9 cellular contexts compared by ENCODE assay signal in the genomic region with DNA sequence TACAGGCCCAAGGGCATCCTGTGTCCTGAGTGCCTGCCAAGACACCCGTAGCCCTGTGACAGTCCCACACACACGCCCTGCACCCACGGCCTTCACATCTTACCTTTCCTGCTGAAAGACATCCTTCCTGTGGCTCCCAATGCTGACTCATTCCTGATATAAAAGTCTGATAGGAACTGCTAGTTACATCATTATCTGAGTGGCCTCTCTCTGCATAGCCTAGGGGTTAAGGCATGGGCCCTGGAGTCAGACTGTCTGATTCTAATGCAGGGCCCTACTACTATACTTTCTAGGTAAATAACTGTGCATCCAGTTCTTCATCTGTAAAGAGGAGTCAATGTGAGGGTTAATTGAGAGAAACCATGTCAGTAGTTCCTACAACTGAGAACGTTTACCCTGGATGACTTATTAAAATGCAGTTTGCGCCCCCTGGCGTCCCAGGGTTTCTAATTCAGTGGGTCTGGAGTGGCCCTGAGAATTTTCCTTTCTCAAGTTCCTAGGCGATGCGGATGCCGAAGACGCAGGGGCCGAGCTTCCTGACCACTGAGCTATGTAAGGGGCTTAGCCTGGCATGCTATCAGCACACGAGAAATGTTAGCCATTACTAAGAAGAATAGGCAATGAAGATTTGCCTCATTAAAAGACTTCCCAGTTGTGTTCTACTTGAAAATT. TPM values are rescaled to one million over a fixed set of nuclear protein-coding genes. Genes with fewer than 3 reads are reported as not detected.
DNase-seq lines count a peak whose midpoint lies in the region; ATAC-seq, FAIRE-seq and TF ChIP-seq lines count a peak whose summit lies in the region.
"Had no signal": no experiment of that assay in that cellular context is flagged by ENCODE, and none has a peak within 500 bp of the region (broad histone marks: within the 10 kb centered on the region; RNA-seq: fewer than 3 reads in every experiment).

No MANE protein-coding gene starts in this region.

- H3K4me3 ChIP-seq in Loucy (ENCODE audit: low read length, poor library complexity, severe bottlenecking) (no peak overlapping the region), pancreas (no peak overlapping the region)

- H4K20me1 ChIP-seq in Loucy (ENCODE audit: insufficient read depth, low read length, poor library complexity, severe bottlenecking), result no peaks in the 10 kb centered on the region

- peaks cover 5% of the 10 kb centered on the region for H3K27me3 Mint-ChIP-seq in type B pancreatic cell
- H3K27me3 Mint-ChIP-seq: activated naive CD8-positive, alpha-beta T cell had no signal

- H3K4me1 ChIP-seq in Loucy (ENCODE audit: insufficient read depth, low read length, poor library complexity, severe bottlenecking) (peaks cover 5% of the 10 kb centered on the region), pancreas (no peaks in the 10 kb centered on the region)

- H2AFZ ChIP-seq in Loucy (ENCODE audit: low read length), result peak overlapping the region; percentile 35; the same call in 1 of the 2 replicates

- H3K36me3 ChIP-seq in Loucy (ENCODE audit: insufficient read depth, low read length) (no peaks in the 10 kb centered on the region), pancreas (no peaks in the 10 kb centered on the region)

- WGBS in pancreas, 2 donors, result 10 to 15% methylated on average over 12 of the region's 12 CpGs

- no peaks in the 10 kb centered on the region for H3K79me2 ChIP-seq in Loucy (ENCODE audit: insufficient read depth, low read length)

- H3K9ac ChIP-seq in Loucy (ENCODE audit: low read depth, low read length, poor library complexity, severe bottlenecking), result no peak overlapping the region

- FAIRE-seq in D721Med (lab: Jason Lieb, UNC), result no peak
- no peak for FAIRE-seq in pancreas (lab: Jason Lieb, UNC)

- no peaks in the 10 kb centered on the region for H3F3A ChIP-seq in Loucy (ENCODE audit: low read depth)

- no peaks in the 10 kb centered on the region for H3K9me2 ChIP-seq in Loucy (replicated peaks; ENCODE audit: low read depth, low read length)

- H3K27ac Mint-ChIP-seq in type B pancreatic cell, result peak overlapping the region; percentile 59
- H3K27ac Mint-ChIP-seq: activated naive CD8-positive, alpha-beta T cell had no signal

- ATAC-seq in GM21717 (IDR thresholded peaks at IDR 0.05; ENCODE audit: unreplicated experiment) (peak; percentile 66), pancreas (peak; percentile 60 to 79 (median 76))

- H3K36me3 Mint-ChIP-seq in type B pancreatic cell, result no peaks in the 10 kb centered on the region
- H3K36me3 Mint-ChIP-seq: activated naive CD8-positive, alpha-beta T cell had no signal

- no peak overlapping the region for H3K27ac ChIP-seq in pancreas

- H3K9me3 ChIP-seq in Loucy (ENCODE audit: insufficient read depth, low read depth, low read length), result no peaks in the 10 kb centered on the region
- H3K9me3 ChIP-seq in pancreas, result no peaks in the 10 kb centered on the region

- TF ChIP-seq CTCF in D721Med (IDR thresholded peaks at IDR 0.05; ENCODE audit: insufficient read depth, missing control alignments) (peak; percentile 80), Loucy (conservative IDR thresholded peaks at IDR 0.05; ENCODE audit: low read length) (peak; percentile 97), pancreas (IDR thresholded peaks at IDR 0.05) (peak; percentile 24 to 61 (median 56)), type B pancreatic cell (conservative IDR thresholded peaks at IDR 0.05) (peak; percentile 91)

- peak overlapping the region; percentile 19 for H3K4me2 ChIP-seq in Loucy (ENCODE audit: low read depth, low read length, poor library complexity, severe bottlenecking)

- H3K9me3 Mint-ChIP-seq in type B pancreatic cell, result no peaks in the 10 kb centered on the region

- peaks cover 8% of the 10 kb centered on the region for H3K4me1 Mint-ChIP-seq in type B pancreatic cell (ENCODE audit: unreplicated experiment)

- H3K27me3 ChIP-seq in Loucy (ENCODE audit: insufficient read depth, low read length, poor library complexity, severe bottlenecking) (no peaks in the 10 kb centered on the region), pancreas (no peaks in the 10 kb centered on the region)

- DNase-seq in D721Med (ENCODE audit: insufficient read length, low spot score) (no peak), SIG-M5 (lab: John Stamatoyannopoulos, UW) (peak; percentile 8), glomerular endothelial cell (ENCODE audit: extremely low read depth, low read depth, low spot score) (peak; percentile 63), pancreas (peak in 5 of 6 donors; percentile 29 to 84 (median 63)), type B pancreatic cell (ENCODE audit: extremely low spot score, unreplicated experiment) (peak; percentile 82)
- DNase-seq in activated effector memory CD4-positive, alpha-beta T cell treated with Interleukin-2 at 50 U/mL for 16 hours, result peak; percentile 15

- no peak overlapping the region for H3K4me3 Mint-ChIP-seq in type B pancreatic cell
- H3K4me3 Mint-ChIP-seq: activated naive CD8-positive, alpha-beta T cell had no signal

- intact Hi-C loops in pancreas (cut with DNase I), result loop anchor here in 1 of 3 donors (5.0 kb wide), 1 partner anchor 123 kb away; no protein-coding TSS in a partner anchor

RNA-seq across cellular contexts. Expression of a gene that starts 6.0 kb away (rescaled TPM):
- not detected in 2 replicates for total RNA-seq in glomerular endothelial cell
- not detected for total RNA-seq in pancreas
- polyA plus RNA-seq in pancreas, result under 1 TPM in 1 of 2 donors, not detected in 1; 0.09 TPM
- total RNA-seq in type B pancreatic cell (ENCODE audit: low replicate concordance), result not detected in 2 replicates
